In the genomic region with DNA sequence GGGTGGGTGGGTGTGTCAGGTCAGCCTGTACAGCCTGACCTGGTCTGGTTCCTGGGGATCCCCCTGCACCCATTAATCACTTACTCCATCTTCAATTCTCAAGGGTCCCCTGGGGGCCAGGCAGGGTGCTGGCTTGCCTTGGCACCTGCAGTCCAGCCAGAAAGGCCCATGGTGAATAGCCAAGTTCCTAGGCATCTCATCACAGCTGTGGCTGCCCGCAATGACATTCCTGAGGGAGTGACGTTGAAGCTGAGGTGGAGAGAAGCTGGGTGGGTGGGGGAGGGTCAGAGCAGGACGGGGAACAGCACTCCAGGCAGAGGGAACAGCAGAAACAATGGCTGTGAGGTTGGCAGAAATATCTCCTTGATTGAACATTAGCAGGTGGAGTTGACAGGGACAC, we compare ENCODE assay signal across 1 cellular context.
TF ChIP-seq lines count a peak whose summit lies in the region.

No MANE protein-coding gene starts in this region.

TF ChIP-seq in IMR-90, 13 proteins besides CTCF, POLR2A, EP300 and RAD21:
- TF ChIP-seq, protein P1, sequence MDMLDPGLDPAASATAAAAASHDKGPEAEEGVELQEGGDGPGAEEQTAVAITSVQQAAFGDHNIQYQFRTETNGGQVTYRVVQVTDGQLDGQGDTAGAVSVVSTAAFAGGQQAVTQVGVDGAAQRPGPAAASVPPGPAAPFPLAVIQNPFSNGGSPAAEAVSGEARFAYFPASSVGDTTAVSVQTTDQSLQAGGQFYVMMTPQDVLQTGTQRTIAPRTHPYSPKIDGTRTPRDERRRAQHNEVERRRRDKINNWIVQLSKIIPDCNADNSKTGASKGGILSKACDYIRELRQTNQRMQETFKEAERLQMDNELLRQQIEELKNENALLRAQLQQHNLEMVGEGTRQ (IDR thresholded peaks at IDR 0.05; ENCODE audit: low read depth, low read length) = no peak
- no peak for TF ChIP-seq NFE2L2 (IDR thresholded peaks at IDR 0.05; ENCODE audit: low read depth, low read length)
- 0 out of 2 replicates have a peak, but pooled peaks have one; percentile 18 for TF ChIP-seq FOS (IDR thresholded peaks at IDR 0.05; ENCODE audit: low read depth, low read length)
- peak; percentile 41 for TF ChIP-seq RCOR1 (IDR thresholded peaks at IDR 0.05; ENCODE audit: insufficient replicate concordance, low read length)
